In the genomic region with DNA sequence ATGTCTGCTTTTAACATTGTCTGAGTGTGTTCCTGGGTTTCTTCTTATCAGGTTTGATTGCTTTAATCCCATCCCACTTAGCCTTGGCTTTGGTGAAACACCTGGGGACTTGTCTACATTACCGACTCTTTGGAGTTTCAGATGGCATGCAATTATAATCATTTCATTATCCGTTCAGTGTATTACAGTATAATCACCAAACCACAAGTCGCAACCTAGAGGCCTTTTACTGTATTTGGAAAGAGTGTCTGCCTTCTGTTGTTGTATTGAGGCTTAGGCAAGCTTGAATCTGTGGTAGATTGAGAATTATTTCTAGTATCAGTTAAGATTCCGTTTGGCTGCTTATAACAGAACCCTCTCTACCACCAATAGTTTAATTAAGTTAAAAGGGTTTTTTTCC, we compare ENCODE assay signal across 16 cellular contexts.
A peak's percentile ranks its signal among the peaks of the same experiment; 100 is the strongest.
DNase-seq lines count a peak whose midpoint lies in the region; ATAC-seq and TF ChIP-seq lines count a peak whose summit lies in the region.
"Had no signal": no experiment of that assay in that cellular context is flagged by ENCODE, and none has a peak within 500 bp of the region (broad histone marks: within the 10 kb centered on the region; RNA-seq: fewer than 3 reads in every experiment).

No MANE protein-coding gene starts in this region.

- H3K27ac ChIP-seq in KOPT-K1 (ENCODE audit: low read depth, low read length, poor library complexity, severe bottlenecking) (peak overlapping the region; percentile 37), PC-3 (ENCODE audit: low read length) (peak overlapping the region; percentile 96), gastroesophageal sphincter (peak overlapping the region in 1 of 4 donors; percentile 58), esophagus squamous epithelium (no peak overlapping the region)
- H3K27ac ChIP-seq: parathyroid adenoma had no signal

- H3K4me2 ChIP-seq in PC-3 (ENCODE audit: low read length): peak overlapping the region; percentile 20

- 61 to 79% methylated on average over 3 to 4 of the region's 4 CpGs for WGBS in gastroesophageal sphincter (ENCODE audit: low coverage in 1 of 2), 2 donors
- 81 to 86% methylated on average over 4 of the region's 4 CpGs for WGBS in esophagus squamous epithelium, 2 donors

- no peaks in the 10 kb centered on the region for H4K20me1 ChIP-seq in PC-3 (ENCODE audit: low read length)

- no peaks in the 10 kb centered on the region for H3K27me3 ChIP-seq in PC-3 (ENCODE audit: low read length)
- no peaks in the 10 kb centered on the region for H3K27me3 ChIP-seq in gastroesophageal sphincter
- H3K27me3 ChIP-seq in esophagus squamous epithelium: no peaks in the 10 kb centered on the region

- peaks cover 3% of the 10 kb centered on the region for H3F3A ChIP-seq in PC-3 (ENCODE audit: low read length, unreplicated experiment)

- CTCF ChIA-PET in PC-3 (lab: Charles Lee): no interaction called here

- TF ChIP-seq CTCF in AG10803 (conservative IDR thresholded peaks at IDR 0.05; ENCODE audit: low read length) (no peak), PC-3 (conservative IDR thresholded peaks at IDR 0.05; ENCODE audit: low read depth, low read length) (no peak), fibroblast of villous mesenchyme (IDR thresholded peaks at IDR 0.05; ENCODE audit: insufficient read depth, low read depth, low read length) (no peak), gastroesophageal sphincter (IDR thresholded peaks at IDR 0.05) (no peak), esophagus squamous epithelium (IDR thresholded peaks at IDR 0.05) (no peak)

- DNase-seq in AG10803 (ENCODE audit: low read depth) (peak; percentile 9), PC-3 (no peak), fibroblast of villous mesenchyme (ENCODE audit: low read depth) (peak; percentile 46), esophagus squamous epithelium (lab: John Stamatoyannopoulos, UW) (no peak)
- no peak for DNase-seq in activated CD4-positive, alpha-beta T cell treated with anti-CD3 and anti-CD28 coated beads for 4 hours
- DNase-seq: activated CD4-positive, CD25-positive, alpha-beta regulatory T cell treated with anti-CD3 and anti-CD28 coated beads, Interleukin-2, amount 50 U/mL, for 72 hours; amygdala; NCI-H446 treated with DMSO at 0.1 percent for 48 hours; SIG-M5; stimulated activated CD4-positive, alpha-beta T cell treated with anti-CD3 and anti-CD28 coated beads, Interleukin-4, amount 100 ng/mL, for 1 hour; stimulated activated CD8-positive, alpha-beta memory T cell treated with anti-CD3 and anti-CD28 coated beads, Interleukin-4, amount 100 ng/mL, for 48 hours; T1000 had no signal

- H3K79me2 ChIP-seq in PC-3 (ENCODE audit: low read length): no peaks in the 10 kb centered on the region
- H3K79me2 ChIP-seq: parathyroid adenoma had no signal

- no peaks in the 10 kb centered on the region for H3K9me3 ChIP-seq in KOPT-K1 (ENCODE audit: insufficient read depth, low read length, poor library complexity, severe bottlenecking)
- H3K9me3 ChIP-seq in PC-3 (ENCODE audit: low read length): no peaks in the 10 kb centered on the region
- no peaks in the 10 kb centered on the region for H3K9me3 ChIP-seq in gastroesophageal sphincter
- no peaks in the 10 kb centered on the region for H3K9me3 ChIP-seq in esophagus squamous epithelium

- no peak overlapping the region for H3K4me3 ChIP-seq in AG10803 (ENCODE audit: low read length)
- no peak overlapping the region for H3K4me3 ChIP-seq in PC-3 (ENCODE audit: low read length)
- H3K4me3 ChIP-seq in fibroblast of villous mesenchyme (ENCODE audit: low read depth, low read length): no peak overlapping the region
- no peak overlapping the region for H3K4me3 ChIP-seq in gastroesophageal sphincter
- no peak overlapping the region for H3K4me3 ChIP-seq in esophagus squamous epithelium

- POLR2A ChIA-PET in PC-3 (lab: Charles Lee; ENCODE audit: unreplicated experiment): no interaction called here

- TF ChIP-seq EP300 in gastroesophageal sphincter (IDR thresholded peaks at IDR 0.05): no peak

- H3K4me1 ChIP-seq in PC-3 (ENCODE audit: insufficient read depth, low read length) (peaks cover 43% of the 10 kb centered on the region), gastroesophageal sphincter (peaks cover 0 to 22% (median 4%) of the 10 kb centered on the region in 3 donors), esophagus squamous epithelium (peaks cover 0 to 9% (median 3%) of the 10 kb centered on the region in 3 donors)
- H3K4me1 ChIP-seq: parathyroid adenoma had no signal

- no peaks in the 10 kb centered on the region for H3K9me2 ChIP-seq in PC-3 (replicated peaks; ENCODE audit: low read length)

- H2AFZ ChIP-seq in PC-3 (ENCODE audit: low read length): no peak overlapping the region
- H2AFZ ChIP-seq: parathyroid adenoma had no signal

- no TSS peak for BruUV-seq in PC-3 (replicated peaks; lab: Mats Ljungman, UMichigan)

- TF ChIP-seq POLR2A in gastroesophageal sphincter (IDR thresholded peaks at IDR 0.05) (no peak), esophagus squamous epithelium (IDR thresholded peaks at IDR 0.05) (no peak)

- peaks cover 2% of the 10 kb centered on the region; the same call in 1 of the 2 replicates for H3K36me3 ChIP-seq in KOPT-K1 (ENCODE audit: insufficient read depth, low read length)
- H3K36me3 ChIP-seq in PC-3 (ENCODE audit: low read depth, low read length): no peaks in the 10 kb centered on the region
- H3K36me3 ChIP-seq in gastroesophageal sphincter: peaks cover 0 to 3% of the 10 kb centered on the region in 2 donors
- peaks cover 0 to 7% (median 0%) of the 10 kb centered on the region in 3 donors for H3K36me3 ChIP-seq in esophagus squamous epithelium

- ATAC-seq in PC-3: no peak
- no peak for ATAC-seq in gastroesophageal sphincter
- no peak for ATAC-seq in GM21737 (IDR thresholded peaks at IDR 0.05; ENCODE audit: unreplicated experiment)

- H3K9ac ChIP-seq in PC-3 (ENCODE audit: low read length): peak overlapping the region; percentile 79
- H3K9ac ChIP-seq: parathyroid adenoma had no signal

- intact Hi-C loops in PC-3 (cut with micrococcal nuclease) (loop anchor here (5.0 kb wide), 1 partner anchor 171 kb away; no protein-coding TSS in a partner anchor), esophagus squamous epithelium (cut with DNase I) (no loop called here)

Comparison
In these comparisons a context has a peak if more than half of its experiments do, and no peak if none do; other contexts are left out.
1. DNase-seq: peak in AG10803 (single experiment) and fibroblast of villous mesenchyme (single experiment); none in PC-3 (single experiment), activated CD4-positive, alpha-beta T cell treated with anti-CD3 and anti-CD28 coated beads for 4 hours (0 of 2) and esophagus squamous epithelium (single experiment).
2. H3K27ac ChIP-seq: peak in KOPT-K1 (single experiment) and PC-3 (single experiment); none in esophagus squamous epithelium (0 of 4).